In the genomic region with DNA sequence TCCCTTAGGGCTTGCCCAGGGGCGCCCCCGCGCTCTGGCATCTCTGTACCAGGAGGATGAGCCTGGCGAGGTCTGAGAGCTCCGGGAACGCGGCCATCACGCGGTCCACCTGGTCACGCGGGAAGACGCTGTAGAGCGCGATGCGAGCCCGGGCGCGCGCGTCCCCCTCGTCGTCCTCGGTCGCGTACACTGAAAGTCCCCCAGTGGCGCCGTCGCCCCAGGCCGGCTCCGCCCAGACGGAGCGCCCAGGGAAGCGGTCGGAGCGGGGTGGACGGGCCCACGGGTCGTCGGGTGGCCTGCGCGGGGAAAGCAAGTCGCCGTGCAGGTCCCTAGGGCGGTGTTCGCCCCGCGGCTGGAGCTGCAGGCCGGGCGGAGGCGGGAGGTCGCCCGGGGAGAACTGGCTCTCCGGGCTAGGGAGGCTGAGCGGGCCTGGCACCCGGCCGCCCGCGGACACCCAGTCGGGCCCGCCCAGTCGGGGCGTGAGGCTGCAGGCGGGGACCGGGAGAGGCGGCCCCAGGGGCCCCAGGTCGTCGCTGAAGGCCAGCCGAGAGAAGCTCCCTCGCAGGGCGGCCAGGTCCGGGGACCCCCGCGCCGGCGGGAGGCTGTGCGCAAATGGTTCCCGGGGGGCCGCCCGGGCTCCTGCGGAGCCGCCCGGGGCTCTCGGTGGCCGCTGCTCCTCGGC, we compare ENCODE assay signal across 8 cellular contexts. TPM values are rescaled to one million over a fixed set of nuclear protein-coding genes. Genes with fewer than 3 reads are reported as not detected.
DNase-seq lines count a peak whose midpoint lies in the region; ATAC-seq, FAIRE-seq and TF ChIP-seq lines count a peak whose summit lies in the region.

No MANE protein-coding gene starts in this region.

- H3K36me3 ChIP-seq in ACC112 (ENCODE audit: insufficient read depth, low read length): no peaks in the 10 kb centered on the region
- H3K36me3 ChIP-seq in neural progenitor cell: no peaks in the 10 kb centered on the region

- H2AFZ ChIP-seq in ACC112 (ENCODE audit: low read length, unreplicated experiment): no peak overlapping the region
- peak overlapping the region; percentile 98 for H2AFZ ChIP-seq in neural progenitor cell (replicated peaks)

- H3K9me3 Mint-ChIP-seq in neural progenitor cell: no peaks in the 10 kb centered on the region

- FAIRE-seq in HTR-8/SVneo (lab: Jason Lieb, UNC): no peak

- no peaks in the 10 kb centered on the region for H4K20me1 ChIP-seq in neural progenitor cell (ENCODE audit: low read depth)

- ATAC-seq in HG03159 (IDR thresholded peaks at IDR 0.05; ENCODE audit: unreplicated experiment) (no peak), GM19452 (IDR thresholded peaks at IDR 0.05; ENCODE audit: unreplicated experiment) (no peak), GM21576 (IDR thresholded peaks at IDR 0.05; ENCODE audit: unreplicated experiment) (no peak)

- H3F3A ChIP-seq in neural progenitor cell (ENCODE audit: low read depth): no peaks in the 10 kb centered on the region

- H3K4me1 ChIP-seq in ACC112 (ENCODE audit: control insufficient read depth, insufficient read depth, low read length, unreplicated experiment): peaks cover 16% of the 10 kb centered on the region
- H3K4me1 ChIP-seq in neural progenitor cell: peaks cover 10% of the 10 kb centered on the region

- TF ChIP-seq CTCF in fibroblast of the aortic adventitia (IDR thresholded peaks at IDR 0.05; ENCODE audit: insufficient read depth, low read length) (no peak), neural progenitor cell (IDR thresholded peaks at IDR 0.05) (no peak)

- H3K27me3 ChIP-seq in ACC112 (ENCODE audit: insufficient read depth, low read length) (peaks cover 48% of the 10 kb centered on the region), neural progenitor cell (peaks cover 58% of the 10 kb centered on the region)

- H3K4me1 Mint-ChIP-seq in neural progenitor cell: peaks cover 8% of the 10 kb centered on the region

- peak overlapping the region; percentile 83 for H3K4me2 ChIP-seq in neural progenitor cell

- H3K27ac ChIP-seq in ACC112 (ENCODE audit: low read depth, low read length): no peak overlapping the region
- no peak overlapping the region for H3K27ac ChIP-seq in neural progenitor cell

- H3K4me3 Mint-ChIP-seq in neural progenitor cell: peak overlapping the region; percentile 71

- no peak overlapping the region for H3K9ac ChIP-seq in neural progenitor cell

- H3K27ac Mint-ChIP-seq in neural progenitor cell: no peak overlapping the region

- no peaks in the 10 kb centered on the region for H3K79me2 ChIP-seq in ACC112 (ENCODE audit: control insufficient read depth, insufficient read depth, low read length, unreplicated experiment)
- no peaks in the 10 kb centered on the region for H3K79me2 ChIP-seq in neural progenitor cell (ENCODE audit: low read depth)

- no peaks in the 10 kb centered on the region for H3K9me3 ChIP-seq in neural progenitor cell (ENCODE audit: low read depth)

- H3K4me3 ChIP-seq in ACC112 (ENCODE audit: low read depth, low read length) (peak overlapping the region; percentile 56), fibroblast of the aortic adventitia (ENCODE audit: low read depth, low read length) (peak overlapping the region; percentile 22), neural progenitor cell (peak overlapping the region; percentile 47)

- no peaks in the 10 kb centered on the region for H3K36me3 Mint-ChIP-seq in neural progenitor cell

- peaks cover 21% of the 10 kb centered on the region for H3K27me3 Mint-ChIP-seq in neural progenitor cell (ENCODE audit: insufficient read depth, low read depth)

- DNase-seq in NCI-H1092 (lab: John Stamatoyannopoulos, UW) (peak; percentile 15), fibroblast of the aortic adventitia (ENCODE audit: low read depth) (no peak), neural progenitor cell (ENCODE audit: low spot score) (peak; percentile 53), HTR-8/SVneo (ENCODE audit: insufficient read length, low spot score) (no peak)

RNA-seq across cellular contexts. Expression of a gene that starts 34.0 kb away (rescaled TPM):
- total RNA-seq in fibroblast of the aortic adventitia (ENCODE audit: low replicate concordance) (0.09 TPM in 1 of 2 replicates, not detected in the other), neural progenitor cell (ENCODE audit: low replicate concordance) (0.03 TPM in 1 of 2 replicates, not detected in the other)

RNA-seq across cellular contexts. Expression of a gene that starts 50.8 kb away (rescaled TPM):
- 3.8 TPM in 1 of 2 replicates, not detected in the other for total RNA-seq in fibroblast of the aortic adventitia (ENCODE audit: low replicate concordance)
- total RNA-seq in neural progenitor cell (ENCODE audit: low replicate concordance): 0.82 and 2.3 TPM in 2 replicates

Comparison
In these comparisons a context has a peak if more than half of its experiments do, and no peak if none do; other contexts are left out.
1. DNase-seq: peak in NCI-H1092 (single experiment) and neural progenitor cell (single experiment); none in fibroblast of the aortic adventitia (single experiment) and HTR-8/SVneo (single experiment).
2. Peak in every context shown above with its lines, with median percentiles within 50 percentile points of each other: H3K4me3 ChIP-seq.